In the genomic region with DNA sequence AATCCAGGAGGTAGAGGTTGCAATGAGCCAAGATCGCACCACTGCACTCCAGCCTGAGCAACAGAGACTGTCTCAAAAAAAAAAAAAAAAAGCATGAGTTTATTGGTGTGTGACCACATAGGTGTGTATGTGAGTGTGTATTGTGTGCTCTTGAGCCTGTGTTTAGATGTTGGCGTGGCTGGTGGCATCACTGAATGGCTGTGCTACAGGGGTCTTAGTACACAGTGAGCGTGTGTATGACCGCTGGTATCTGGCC, we compare ENCODE assay signal across 8 cellular contexts. TPM values are rescaled to one million over a fixed set of nuclear protein-coding genes. Genes with fewer than 3 reads are reported as not detected.
A peak's percentile ranks its signal among the peaks of the same experiment; 100 is the strongest.
DNase-seq lines count a peak whose midpoint lies in the region; ATAC-seq, FAIRE-seq and TF ChIP-seq lines count a peak whose summit lies in the region.

No MANE protein-coding gene starts in this region.

- peaks cover 19% of the 10 kb centered on the region for H3K79me1 ChIP-seq in mesenchymal stem cell (replicated peaks; ENCODE audit: low read length, poor library complexity, severe bottlenecking)

- TF ChIP-seq CTCF in heart right ventricle (IDR thresholded peaks at IDR 0.05): no peak
- TF ChIP-seq CTCF in K562 (IDR thresholded peaks at IDR 0.05 in 2 of 3, conservative IDR thresholded peaks at IDR 0.05 in 1 of 3; ENCODE audit: insufficient read depth in 2 of 3, low read depth in 1 of 3, low read length in 3 of 3): no peak
- TF ChIP-seq CTCF in uterus (IDR thresholded peaks at IDR 0.05): no peak

- no peak for FAIRE-seq in K562 (lab: Jason Lieb, UNC)

- H3K4me1 ChIP-seq in heart right ventricle (peaks cover 9 to 50% (median 40%) of the 10 kb centered on the region in 9 donors), K562 (replicated peaks in 1 of 2; ENCODE audit: control insufficient read depth in 2 of 2, insufficient read depth in 2 of 2, low read length in 2 of 2) (peaks cover 28 to 49% of the 10 kb centered on the region in 2 experiments), mesenchymal stem cell (ENCODE audit: control insufficient read depth, insufficient read depth, low read depth, low read length) (peaks cover 34% of the 10 kb centered on the region), uterus (peaks cover 0 to 18% of the 10 kb centered on the region in 2 donors)

- ATAC-seq in heart right ventricle: no peak
- ATAC-seq in left ventricle myocardium superior: no peak
- ATAC-seq in K562: no peak

- H3K18ac ChIP-seq in mesenchymal stem cell (ENCODE audit: low read depth in 1 of 2, low read length in 2 of 2): peak overlapping the region; percentile 76 to 92

- no peak for TF ChIP-seq RAD21 in K562 (CRISPR knock-in tag; conservative IDR thresholded peaks at IDR 0.05 in 1 of 2, IDR thresholded peaks at IDR 0.05 in 1 of 2)

- 70 to 78% methylated on average over 4 of the region's 4 CpGs for WGBS in heart right ventricle, 2 donors
- WGBS in K562 (ENCODE audit: insufficient coverage, low coverage, missing lambda C conversion rate): 4% methylated on average over 4 of the region's 4 CpGs
- 32% methylated on average over 4 of the region's 4 CpGs for WGBS in mesenchymal stem cell

- peak overlapping the region in 1 of 2 experiments; percentile 97 for H3K14ac ChIP-seq in mesenchymal stem cell (ENCODE audit: low read length in 2 of 2)

- H3K79me2 ChIP-seq in K562 (ENCODE audit: control insufficient read depth, insufficient read depth, low read length): peaks cover 76% of the 10 kb centered on the region

- DNase-seq in heart right ventricle (no peak), left ventricle myocardium superior (no peak), K562 (ENCODE audit: extremely low read depth in 1 of 4, low spot score in 3 of 4) (no peak), mesenchymal stem cell (no peak), uterus (no peak), NCI-H226 (no peak), midbrain (lab: John Stamatoyannopoulos, UW) (no peak), NCI-H2227 treated with DMSO at 0.1 percent for 48 hours (lab: John Stamatoyannopoulos, UW) (no peak)

- no peaks in the 10 kb centered on the region for H3K9me3 ChIP-seq in heart right ventricle
- H3K9me3 ChIP-seq in K562 (replicated peaks; ENCODE audit: control insufficient read depth, insufficient read depth, low read depth, low read length): no peaks in the 10 kb centered on the region
- no peaks in the 10 kb centered on the region for H3K9me3 ChIP-seq in mesenchymal stem cell (ENCODE audit: control insufficient read depth, low read length)
- no peaks in the 10 kb centered on the region for H3K9me3 ChIP-seq in uterus

- no peak overlapping the region for H2AFZ ChIP-seq in K562 (ENCODE audit: low read depth, low read length)
- no peak overlapping the region for H2AFZ ChIP-seq in mesenchymal stem cell (ENCODE audit: low read depth, low read length)

- no peak overlapping the region for H2BK5ac ChIP-seq in mesenchymal stem cell (ENCODE audit: low read depth, low read length, poor library complexity, severe bottlenecking)

- no peak overlapping the region for H4K91ac ChIP-seq in mesenchymal stem cell (ENCODE audit: low read length)

- peak overlapping the region; percentile 0 for H2AK5ac ChIP-seq in mesenchymal stem cell (ENCODE audit: low read length, severe bottlenecking)

- in situ Hi-C loops in K562 (cut with MboI): no loop called here

- intact Hi-C loops in heart right ventricle (cut with DNase I) (loop anchor here in 3 of 10 donors (10.0 kb wide), 1 partner anchor 49 kb away; no protein-coding TSS in a partner anchor), left ventricle myocardium superior (cut with micrococcal nuclease) (no loop called here), K562 (cut with micrococcal nuclease) (loop anchor here (5.0 kb wide), 1 partner anchor 41 kb away; no protein-coding TSS in a partner anchor), uterus (cut with DNase I; ENCODE audit: low total_unique reads) (loop anchor here (10.0 kb wide), 1 partner anchor 59 kb away; no protein-coding TSS in a partner anchor)

- H3K4ac ChIP-seq in mesenchymal stem cell (ENCODE audit: low read depth in 1 of 2, low read length in 2 of 2): peak overlapping the region; percentile 13 to 19

- CTCF ChIA-PET in K562 (lab: Yijun Ruan, JAX; ENCODE audit: low intra/inter-chr PET ratio): no interaction called here

- H3K27ac ChIP-seq in heart right ventricle (peak overlapping the region in 9 of 10 donors; percentile 63 to 93 (median 88)), K562 (ENCODE audit: extremely low read depth, low read depth, low read length) (peak overlapping the region; percentile 95), mesenchymal stem cell (ENCODE audit: low read length, poor library complexity, severe bottlenecking) (peak overlapping the region; percentile 66), uterus (peak overlapping the region; percentile 91 to 92)

- peak overlapping the region in 1 of 2 experiments; percentile 64 for H2BK12ac ChIP-seq in mesenchymal stem cell (ENCODE audit: low read length in 2 of 2)

- H3K27me3 ChIP-seq in heart right ventricle (peaks cover 0 to 6% (median 0%) of the 10 kb centered on the region in 7 donors), K562 (ENCODE audit: control insufficient read depth in 2 of 2, insufficient read depth in 2 of 2, low read length in 2 of 2) (no peaks in the 10 kb centered on the region), mesenchymal stem cell (ENCODE audit: control insufficient read depth in 1 of 2, insufficient read depth in 1 of 2, low read length in 2 of 2) (no peaks in the 10 kb centered on the region), uterus (no peaks in the 10 kb centered on the region)

- no TSS peak for BruUV-seq in K562 (replicated peaks; lab: Mats Ljungman, UMichigan)

- no peak overlapping the region for H2BK120ac ChIP-seq in mesenchymal stem cell (ENCODE audit: low read depth, low read length)

- no peak overlapping the region for H2BK15ac ChIP-seq in mesenchymal stem cell (ENCODE audit: low read depth, poor library complexity, severe bottlenecking)

- peaks cover 5% of the 10 kb centered on the region for H3K9me1 ChIP-seq in K562 (ENCODE audit: control insufficient read depth, insufficient read depth, low read length)

- peaks cover 54% of the 10 kb centered on the region for H4K20me1 ChIP-seq in K562 (replicated peaks; ENCODE audit: control insufficient read depth, insufficient read depth, low read length)

- no peak for TF ChIP-seq POLR2A in K562 (conservative IDR thresholded peaks at IDR 0.05)
- no peak for TF ChIP-seq POLR2A in uterus (IDR thresholded peaks at IDR 0.05)

- TF ChIP-seq EP300 in K562 (IDR thresholded peaks at IDR 0.05; ENCODE audit: low read length): no peak

- H3K23ac ChIP-seq in mesenchymal stem cell (ENCODE audit: low read length in 2 of 2): peak overlapping the region in 1 of 2 experiments; percentile 6

- H3K4me2 ChIP-seq in K562 (ENCODE audit: insufficient read depth, low read length): peak overlapping the region; percentile 92
- peak overlapping the region; percentile 95 for H3K4me2 ChIP-seq in mesenchymal stem cell (ENCODE audit: low read length, poor library complexity, severe bottlenecking)

- H3K9ac ChIP-seq in K562 (ENCODE audit: insufficient read depth in 1 of 2, low read depth in 2 of 2, low read length in 2 of 2) (peak overlapping the region; percentile 99; a peak in 3 of 4 replicates), mesenchymal stem cell (ENCODE audit: low read length) (peak overlapping the region; percentile 98)

- H3K4me3 ChIP-seq in heart right ventricle: peak overlapping the region in 9 of 10 donors; percentile 53 to 87 (median 67)
- peak overlapping the region; percentile 91 for H3K4me3 ChIP-seq in K562
- peak overlapping the region; percentile 83 to 97 for H3K4me3 ChIP-seq in mesenchymal stem cell (ENCODE audit: insufficient read depth in 1 of 2, low read depth in 1 of 2, low read length in 2 of 2)
- peak overlapping the region; percentile 65 to 74 for H3K4me3 ChIP-seq in uterus

- no peak overlapping the region for H4K8ac ChIP-seq in mesenchymal stem cell (ENCODE audit: low read length)

- POLR2A ChIA-PET in K562 (lab: Yijun Ruan, JAX): interaction anchor here (0.5 to 5.9 kb wide), 21 partner anchors 8 to 863 kb away, joined by 3 to 89 read pairs (median 6); a partner anchor contains a TSS

- H3K36me3 ChIP-seq in heart right ventricle: peaks cover 0 to 26% (median 4%) of the 10 kb centered on the region in 9 donors
- H3K36me3 ChIP-seq in K562 (ENCODE audit: control insufficient read depth, insufficient read depth, low read length): peaks cover 57% of the 10 kb centered on the region
- peaks cover 22 to 28% of the 10 kb centered on the region in 2 experiments for H3K36me3 ChIP-seq in mesenchymal stem cell (ENCODE audit: control insufficient read depth in 1 of 2, insufficient read depth in 2 of 2, low read depth in 1 of 2, low read length in 2 of 2)
- H3K36me3 ChIP-seq in uterus: no peaks in the 10 kb centered on the region

RNA-seq across cellular contexts. Expression of a gene that starts 2.5 kb away (rescaled TPM):
- total RNA-seq in heart right ventricle: 10 to 100 TPM in 2 of 10 donors, 1 to 10 TPM in 8; 3.2 to 17.7 (median 5.3) TPM
- polyA plus RNA-seq in heart right ventricle: 10 to 100 TPM in 1 of 2 donors, 1 to 10 TPM in 1; 6.3 to 30.5 TPM
- total RNA-seq in left ventricle myocardium superior: 6.9 TPM
- 143 and 394 TPM in 2 replicates for total RNA-seq in K562 (2011; cell fraction: chromatin; rRNA removed; ENCODE audit: low replicate concordance)
- 510 and 601 TPM in 2 replicates for total RNA-seq in K562 (2011; cell fraction: nucleolus; rRNA removed)
- 377 and 409 TPM in 2 replicates for total RNA-seq in K562 (2011; cell fraction: nucleoplasm; rRNA removed)
- 257 and 266 TPM in 2 replicates for total RNA-seq in K562 (2014; rRNA removed)
- total RNA-seq in K562 (2014; rRNA removed; fragmentation: Illumina TruSeq; extraction: Trizol): 77.5 and 94.9 TPM in 2 replicates
- total RNA-seq in K562 (2015; rRNA removed; fragmentation: Illumina TruSeq; extraction: Trizol): 113 and 122 TPM in 2 replicates
- 398 and 417 TPM in 2 replicates for total RNA-seq in K562 (2021)
- 134 and 227 TPM in 2 replicates for polyA plus RNA-seq in K562 (2011; rRNA removed)
- polyA plus RNA-seq in K562 (2011; cell fraction: cytosol; rRNA removed): 233 and 332 TPM in 2 replicates
- 141 and 179 TPM in 2 replicates for polyA plus RNA-seq in K562 (2011; cell fraction: nucleus; rRNA removed)
- polyA plus RNA-seq in K562 (2012): 221 and 421 TPM in 2 replicates
- polyA plus RNA-seq in K562 (2014; fragmentation: Illumina TruSeq; extraction: Trizol): 250 and 336 TPM in 2 replicates
- 10 to 100 TPM; 31.2 to 42.0 TPM for polyA plus RNA-seq in K562 (2014; fragmentation: Nextera tagmentation; extraction: Ambion mirVana)
- polyA plus RNA-seq in K562 (2014; rRNA removed): 169 and 256 TPM in 2 replicates
- polyA minus RNA-seq in K562 (2011; rRNA and poly(A)+ RNA removed): 150 and 164 TPM in 2 replicates
- 145 and 162 TPM in 2 replicates for polyA minus RNA-seq in K562 (2011; cell fraction: cytosol; rRNA and poly(A)+ RNA removed)
- 58.6 and 64.8 TPM in 2 replicates for polyA minus RNA-seq in K562 (2011; cell fraction: nucleus; rRNA and poly(A)+ RNA removed)
- polyA plus RNA-seq in mesenchymal stem cell (2013, experiment 1 of 2): 164 TPM
- polyA plus RNA-seq in mesenchymal stem cell (2013, experiment 2 of 2): 163 TPM
- total RNA-seq in uterus: 10 to 100 TPM; 13.8 to 78.0 (median 32.4) TPM

RNA-seq across cellular contexts. Expression of a gene that starts 39.7 kb away (rescaled TPM):
- total RNA-seq in heart right ventricle: 10 to 100 TPM; 43.3 to 56.1 (median 50.0) TPM
- polyA plus RNA-seq in heart right ventricle: 10 to 100 TPM; 50.4 to 63.3 TPM
- total RNA-seq in left ventricle myocardium superior: 49.0 TPM
- 149 and 335 TPM in 2 replicates for total RNA-seq in K562 (2011; cell fraction: chromatin; rRNA removed; ENCODE audit: low replicate concordance)
- 167 and 175 TPM in 2 replicates for total RNA-seq in K562 (2011; cell fraction: nucleolus; rRNA removed)
- total RNA-seq in K562 (2011; cell fraction: nucleoplasm; rRNA removed): 137 and 163 TPM in 2 replicates
- 66.9 and 71.0 TPM in 2 replicates for total RNA-seq in K562 (2014; rRNA removed)
- 18.0 and 21.6 TPM in 2 replicates for total RNA-seq in K562 (2014; rRNA removed; fragmentation: Illumina TruSeq; extraction: Trizol)
- total RNA-seq in K562 (2015; rRNA removed; fragmentation: Illumina TruSeq; extraction: Trizol): 36.9 and 39.2 TPM in 2 replicates
- total RNA-seq in K562 (2021): 79.2 and 82.7 TPM in 2 replicates
- polyA plus RNA-seq in K562 (2011; rRNA removed): 42.8 and 60.4 TPM in 2 replicates
- 74.0 and 145 TPM in 2 replicates for polyA plus RNA-seq in K562 (2011; cell fraction: cytosol; rRNA removed)
- polyA plus RNA-seq in K562 (2011; cell fraction: nucleus; rRNA removed): 204 and 318 TPM in 2 replicates
- 52.1 and 70.7 TPM in 2 replicates for polyA plus RNA-seq in K562 (2012)
- polyA plus RNA-seq in K562 (2014; fragmentation: Illumina TruSeq; extraction: Trizol): 34.8 and 63.9 TPM in 2 replicates
- 1 to 10 TPM in 1 of 2 experiments, under 1 TPM in 1; 0.62 to 1.7 TPM for polyA plus RNA-seq in K562 (2014; fragmentation: Nextera tagmentation; extraction: Ambion mirVana)
- 81.4 and 83.7 TPM in 2 replicates for polyA plus RNA-seq in K562 (2014; rRNA removed)
- 37.1 and 38.4 TPM in 2 replicates for polyA minus RNA-seq in K562 (2011; rRNA and poly(A)+ RNA removed)
- polyA minus RNA-seq in K562 (2011; cell fraction: cytosol; rRNA and poly(A)+ RNA removed): 49.1 and 68.4 TPM in 2 replicates
- 61.9 and 64.6 TPM in 2 replicates for polyA minus RNA-seq in K562 (2011; cell fraction: nucleus; rRNA and poly(A)+ RNA removed)
- polyA plus RNA-seq in mesenchymal stem cell (2013, experiment 1 of 2): 56.4 TPM
- polyA plus RNA-seq in mesenchymal stem cell (2013, experiment 2 of 2): 56.1 TPM
- 100 to 1,000 TPM in 1 of 4 donors, 10 to 100 TPM in 3; 55.1 to 109 (median 81.8) TPM for total RNA-seq in uterus

RNA-seq across cellular contexts. Expression of a gene that starts 40.1 kb away (rescaled TPM):
- total RNA-seq in heart right ventricle (10 to 100 TPM; 14.6 to 22.8 (median 19.7) TPM), left ventricle myocardium superior (15.3 TPM), K562 (2014; rRNA removed) (8.2 and 11.3 TPM in 2 replicates), K562 (2014; rRNA removed; fragmentation: Illumina TruSeq; extraction: Trizol) (4.9 and 5.0 TPM in 2 replicates), K562 (2015; rRNA removed; fragmentation: Illumina TruSeq; extraction: Trizol) (7.3 and 7.6 TPM in 2 replicates), K562 (2021) (11.2 and 14.9 TPM in 2 replicates), uterus (100 to 1,000 TPM in 1 of 4 donors, 10 to 100 TPM in 2, 1 to 10 TPM in 1; 7.4 to 154 (median 22.1) TPM)
- polyA plus RNA-seq in heart right ventricle (10 to 100 TPM; 13.0 to 20.3 TPM), K562 (2011; rRNA removed) (3.7 and 5.4 TPM in 2 replicates), K562 (2014; fragmentation: Illumina TruSeq; extraction: Trizol) (6.5 and 10.2 TPM in 2 replicates), K562 (2014; fragmentation: Nextera tagmentation; extraction: Ambion mirVana) (1 to 10 TPM in 1 of 2 experiments, under 1 TPM in 1; 0.68 to 1.1 TPM), K562 (2014; rRNA removed) (15.2 and 16.1 TPM in 2 replicates)
- total RNA-seq in K562 (2011; cell fraction: chromatin; rRNA removed; ENCODE audit: low replicate concordance): 36.3 and 57.4 TPM in 2 replicates
- 33.4 and 35.1 TPM in 2 replicates for total RNA-seq in K562 (2011; cell fraction: nucleolus; rRNA removed)
- 38.6 TPM in 2 replicates for total RNA-seq in K562 (2011; cell fraction: nucleoplasm; rRNA removed)
- polyA plus RNA-seq in K562 (2011; cell fraction: cytosol; rRNA removed): 4.9 and 11.1 TPM in 2 replicates
- 12.2 and 17.7 TPM in 2 replicates for polyA plus RNA-seq in K562 (2011; cell fraction: nucleus; rRNA removed)
- polyA plus RNA-seq in K562 (2012): 14.0 and 18.1 TPM in 2 replicates
- polyA minus RNA-seq in K562 (2011; rRNA and poly(A)+ RNA removed): 2.7 and 5.2 TPM in 2 replicates
- polyA minus RNA-seq in K562 (2011; cell fraction: cytosol; rRNA and poly(A)+ RNA removed): 3.1 and 6.5 TPM in 2 replicates
- polyA minus RNA-seq in K562 (2011; cell fraction: nucleus; rRNA and poly(A)+ RNA removed): 4.4 and 7.3 TPM in 2 replicates
- polyA plus RNA-seq in mesenchymal stem cell (2013, experiment 1 of 2): 24.9 TPM
- polyA plus RNA-seq in mesenchymal stem cell (2013, experiment 2 of 2): 24.4 TPM
